In genomic region chr20:50987493-50988210, GRCh38 we compare ENCODE assay signal across 8 cellular contexts. TPM values are rescaled to one million over a fixed set of nuclear protein-coding genes. Genes with fewer than 3 reads are reported as not detected.
DNase-seq lines count a peak whose midpoint lies in the region; ATAC-seq, FAIRE-seq and TF ChIP-seq lines count a peak whose summit lies in the region.

No MANE protein-coding gene starts in this region.

- no peak overlapping the region for H3K4me2 ChIP-seq in H1 (ENCODE audit: insufficient read depth in 1 of 2, low read depth in 2 of 2, low read length in 2 of 2)

- peak; percentile 99 for TF ChIP-seq RAD21 in H1 (IDR thresholded peaks at IDR 0.05 in 1 of 2, conservative IDR thresholded peaks at IDR 0.05 in 1 of 2; ENCODE audit: low read depth in 2 of 2, low read length in 2 of 2)

- H3K79me1 ChIP-seq in H1 (ENCODE audit: low read depth, low read length): no peaks in the 10 kb centered on the region

- H3K23me2 ChIP-seq in H1 (ENCODE audit: low read depth, low read length): 0 out of 2 replicates have a peak, but pooled peaks cover 2% of the 10 kb centered on the region

- H3K14ac ChIP-seq in H1 (ENCODE audit: insufficient read length): no peak overlapping the region

- H3K4me1 ChIP-seq in H1 (replicated peaks in 1 of 4; ENCODE audit: control insufficient read depth in 3 of 4, insufficient read depth in 4 of 4, low read length in 3 of 4) (peaks cover 3 to 17% (median 7%) of the 10 kb centered on the region in 4 experiments; a peak in 6 of 7 replicates), mucosa of descending colon (ENCODE audit: low read depth) (peaks cover 3% of the 10 kb centered on the region)

- H3K4me3 Mint-ChIP-seq in activated CD8-positive, alpha-beta T cell treated with anti-CD3 and anti-CD28 coated beads, Interleukin-2, amount 10 ng/mL, durations not matched to agents 7 days and 5 days: no peak overlapping the region

- no peak for TF ChIP-seq EP300 in H1 (IDR thresholded peaks at IDR 0.05; ENCODE audit: borderline replicate concordance in 1 of 2, low read depth in 2 of 2, low read length in 2 of 2)

- peak overlapping the region; percentile 97; the same call in 1 of the 2 replicates for H2AFZ ChIP-seq in H1 (ENCODE audit: low read length)

- no peaks in the 10 kb centered on the region for H3K9me3 Mint-ChIP-seq in activated CD8-positive, alpha-beta T cell treated with anti-CD3 and anti-CD28 coated beads, Interleukin-2, amount 10 ng/mL, durations not matched to agents 7 days and 5 days (ENCODE audit: insufficient read depth)

- H4K91ac ChIP-seq in H1 (replicated peaks; ENCODE audit: insufficient read length, low read length): no peak overlapping the region

- H2BK15ac ChIP-seq in H1 (ENCODE audit: low read length): no peak overlapping the region

- no peak overlapping the region for H3K18ac ChIP-seq in H1 (ENCODE audit: extremely low read depth, low read length)

- H2BK20ac ChIP-seq in H1 (ENCODE audit: low read length): no peak overlapping the region

- H2BK120ac ChIP-seq in H1 (replicated peaks; ENCODE audit: low read depth, low read length): no peak overlapping the region

- H3K27me3 Mint-ChIP-seq in activated CD8-positive, alpha-beta T cell treated with anti-CD3 and anti-CD28 coated beads, Interleukin-2, amount 10 ng/mL, durations not matched to agents 7 days and 5 days (ENCODE audit: low read depth): peaks cover 13% of the 10 kb centered on the region

- H3K23ac ChIP-seq in H1 (ENCODE audit: insufficient read length): no peak overlapping the region

- DNase-seq in ELR (ENCODE audit: low read depth) (peak; percentile 91), HT1080 (ENCODE audit: low read depth) (peak; percentile 87), NOMO-1 (lab: John Stamatoyannopoulos, UW; ENCODE audit: unreplicated experiment in 2 of 2) (peak; percentile 47 to 74), H1 (ENCODE audit: low read depth in 1 of 2, low spot score in 2 of 2) (peak in 1 of 2 experiments; percentile 83), mucosa of descending colon (peak in 2 of 3 donors; percentile 39 to 88)
- peak; percentile 77 for DNase-seq in activated CD8-positive, alpha-beta T cell treated with anti-CD3 and anti-CD28 coated beads, Interleukin-2, amount 10 ng/mL, durations not matched to agents 7 days and 5 days
- DNase-seq in stimulated activated naive CD4-positive, alpha-beta T cell treated with Interleukin-2 at 50 U/mL for 16 hours (lab: John Stamatoyannopoulos, UW): peak; percentile 26

- CTCF ChIA-PET in activated CD8-positive, alpha-beta T cell treated with anti-CD3 and anti-CD28 coated beads, Interleukin-2, amount 10 ng/mL, durations not matched to agents 7 days and 5 days (lab: Charles Lee): interaction anchor here (0.6 to 3.2 kb wide), 51 partner anchors 9 to 636 kb away, joined by 3 to 87 read pairs (median 4); partner anchors contain the start of genes BCAS4, DPM1, MOCS3 and NFATC2
- CTCF ChIA-PET in H1 (lab: Charles Lee; ENCODE audit: partially characterized antibody): interaction anchor here (0.5 to 14.3 kb wide), 86 partner anchors 9 to 725 kb away, joined by 3 to 245 read pairs (median 4); partner anchors contain the start of gene BCAS4

- no peak overlapping the region for H2BK5ac ChIP-seq in H1 (ENCODE audit: low read depth, low read length)

- POLR2A ChIA-PET in activated CD8-positive, alpha-beta T cell treated with anti-CD3 and anti-CD28 coated beads, Interleukin-2, amount 10 ng/mL, durations not matched to agents 7 days and 5 days (lab: Charles Lee): interaction anchor here (1.5 kb wide), 1 partner anchor 30 kb away, joined by 4 read pairs; the partner anchor contains the start of genes DPM1 and MOCS3
- POLR2A ChIA-PET in H1 (lab: Charles Lee; ENCODE audit: partially characterized antibody): interaction anchor here (0.8 to 1.1 kb wide), 3 partner anchors 56 to 386 kb away, joined by 3 to 5 read pairs (median 4); no protein-coding TSS in a partner anchor

- no peaks in the 10 kb centered on the region for H3K9me3 ChIP-seq in H1 (ENCODE audit: insufficient read depth in 2 of 2, low read depth in 1 of 2, low read length in 1 of 2)
- H3K9me3 ChIP-seq in mucosa of descending colon: no peaks in the 10 kb centered on the region

- no peak overlapping the region for H4K8ac ChIP-seq in H1 (ENCODE audit: extremely low read depth, insufficient read depth, low read length)

- no peaks in the 10 kb centered on the region for H3K4me1 Mint-ChIP-seq in activated CD8-positive, alpha-beta T cell treated with anti-CD3 and anti-CD28 coated beads, Interleukin-2, amount 10 ng/mL, durations not matched to agents 7 days and 5 days (ENCODE audit: low read depth)

- H3K36me3 ChIP-seq in H1 (ENCODE audit: control insufficient read depth in 2 of 4, insufficient read depth in 4 of 4, low read length in 3 of 4) (no peaks in the 10 kb centered on the region), mucosa of descending colon (ENCODE audit: low read depth) (no peaks in the 10 kb centered on the region)

- no peaks in the 10 kb centered on the region for H4K20me1 ChIP-seq in H1 (replicated peaks in 1 of 2; ENCODE audit: control insufficient read depth in 1 of 2, insufficient read depth in 2 of 2, low read length in 2 of 2)

- no peak overlapping the region for H3K4ac ChIP-seq in H1 (replicated peaks; ENCODE audit: insufficient read length, low read depth, low read length)

- H3K9ac ChIP-seq in H1 (replicated peaks in 1 of 4; ENCODE audit: extremely low read depth in 1 of 4, low read depth in 3 of 4, low read length in 3 of 4): no peak overlapping the region

- peak; percentile 85 for ATAC-seq in activated CD8-positive, alpha-beta T cell treated with anti-CD3 and anti-CD28 coated beads, Interleukin-2, amount 10 ng/mL, durations not matched to agents 7 days and 5 days
- ATAC-seq in mucosa of descending colon (peak; percentile 95), GM19328 (IDR thresholded peaks at IDR 0.05; ENCODE audit: unreplicated experiment) (no peak)

- no peak overlapping the region for H3K56ac ChIP-seq in H1 (replicated peaks; ENCODE audit: insufficient read length, low read depth, low read length)

- TF ChIP-seq POLR2A in H1 (IDR thresholded peaks at IDR 0.05; ENCODE audit: control extremely low read depth in 1 of 2, low read depth in 2 of 2, low read length in 2 of 2): no peak

- H4K5ac ChIP-seq in H1 (ENCODE audit: insufficient read length, low read depth, low read length): no peak overlapping the region

- TF ChIP-seq CTCF in H1 (IDR thresholded peaks at IDR 0.05; ENCODE audit: control extremely low read depth in 1 of 3, insufficient read depth in 1 of 3, low read depth in 1 of 3, low read length in 3 of 3) (peak; percentile 46 to 93 (median 85)), mucosa of descending colon (IDR thresholded peaks at IDR 0.05) (peak; percentile 73)

- H2AK5ac ChIP-seq in H1 (ENCODE audit: low read depth, low read length): no peak overlapping the region

- intact Hi-C loops in mucosa of descending colon (cut with DNase I, micrococcal nuclease): loop anchor here (5.0 kb wide), 1 partner anchor 320 kb away; no protein-coding TSS in a partner anchor

- H3K36me3 Mint-ChIP-seq in activated CD8-positive, alpha-beta T cell treated with anti-CD3 and anti-CD28 coated beads, Interleukin-2, amount 10 ng/mL, durations not matched to agents 7 days and 5 days (ENCODE audit: low read depth): no peaks in the 10 kb centered on the region

- H3K27ac Mint-ChIP-seq in activated CD8-positive, alpha-beta T cell treated with anti-CD3 and anti-CD28 coated beads, Interleukin-2, amount 10 ng/mL, durations not matched to agents 7 days and 5 days: no peak overlapping the region

- no peak overlapping the region for H3K27ac ChIP-seq in H1 (ENCODE audit: low read depth, low read length)

- no peak overlapping the region for H2BK12ac ChIP-seq in H1 (ENCODE audit: low read depth, low read length)

- FAIRE-seq in H1 (lab: Jason Lieb, UNC): peak; percentile 39

- WGBS in H1 (ENCODE audit: extremely low coverage in 1 of 2, insufficient coverage in 1 of 2, insufficient read length in 1 of 2, insufficient replicate concordance in 2 of 2, low coverage in 1 of 2, low lambda C conversion rate in 2 of 2, missing lambda C conversion rate in 1 of 2), 2 experiments: 42% methylated on average over 13 of the region's 13 CpGs; no CpG with 5 or more reads in 1 of the 2 experiments

- H3K27me3 ChIP-seq in H1 (replicated peaks in 1 of 4; ENCODE audit: control insufficient read depth in 3 of 4, extremely low read depth in 1 of 4, insufficient read depth in 3 of 4, low read length in 3 of 4): no peaks in the 10 kb centered on the region; a peak in 1 of 7 replicates

- H3K4me3 ChIP-seq in H1 (ENCODE audit: extremely low read depth in 1 of 4, insufficient read depth in 2 of 4, low read depth in 3 of 4, low read length in 4 of 4): no peak overlapping the region
- no peak overlapping the region for H3K4me3 ChIP-seq in mucosa of descending colon

- H3K79me2 ChIP-seq in H1 (ENCODE audit: control insufficient read depth in 1 of 2, insufficient read depth in 2 of 2, low read length in 2 of 2): no peaks in the 10 kb centered on the region

RNA-seq across cellular contexts. Expression of gene MOCS3, which starts 29.0 kb away (rescaled TPM):
- 12.5 and 15.1 TPM in 2 replicates for total RNA-seq in HT1080 (2014; rRNA removed; shearing (Covaris generic))
- polyA plus RNA-seq in HT1080 (2015; cell fraction: cytosol; rRNA removed): 8.1 and 8.4 TPM in 2 replicates
- polyA plus RNA-seq in HT1080 (2015; cell fraction: nucleus; rRNA removed): 7.9 and 8.7 TPM in 2 replicates
- total RNA-seq in activated CD8-positive, alpha-beta T cell treated with anti-CD3 and anti-CD28 coated beads, Interleukin-2, amount 10 ng/mL, durations not matched to agents 7 days and 5 days: 1 to 10 TPM; 4.8 to 5.7 TPM
- total RNA-seq in H1 (2021; fragmentation: NEBNext Ultra II Directional; extraction: Animal tissue kit (Norgen Biotek cat#: 25700)): 6.1 and 6.3 TPM in 2 replicates
- 6.2 and 8.1 TPM in 2 replicates for polyA plus RNA-seq in H1 (2011; rRNA removed)
- 6.4 TPM for polyA plus RNA-seq in H1 (2011; cell fraction: cytosol; rRNA removed)
- 4.9 TPM for polyA plus RNA-seq in H1 (2011; cell fraction: nucleus; rRNA removed)
- polyA plus RNA-seq in H1 (2012, experiment 1 of 2): 2.8 to 4.9 TPM (median 4.3 TPM) in 4 replicates
- polyA plus RNA-seq in H1 (2012, experiment 2 of 2): 4.4 TPM
- polyA plus RNA-seq in H1 (2013, experiment 1 of 2): 3.5 TPM
- polyA plus RNA-seq in H1 (2013, experiment 2 of 2): 3.3 TPM
- polyA minus RNA-seq in H1 (2011; rRNA and poly(A)+ RNA removed): 7.7 and 8.5 TPM in 2 replicates
- 4.9 TPM for polyA minus RNA-seq in H1 (2011; cell fraction: cytosol; rRNA and poly(A)+ RNA removed)
- polyA minus RNA-seq in H1 (2011; cell fraction: nucleus; rRNA and poly(A)+ RNA removed): 7.2 TPM
- 1 to 10 TPM; 4.0 to 4.4 (median 4.4) TPM for total RNA-seq in mucosa of descending colon

RNA-seq across cellular contexts. Expression of gene DPM1, which starts 29.3 kb away (rescaled TPM):
- 146 TPM in 2 replicates for total RNA-seq in HT1080 (2014; rRNA removed; shearing (Covaris generic))
- polyA plus RNA-seq in HT1080 (2015; cell fraction: cytosol; rRNA removed): 139 and 159 TPM in 2 replicates
- 117 and 139 TPM in 2 replicates for polyA plus RNA-seq in HT1080 (2015; cell fraction: nucleus; rRNA removed)
- 10 to 100 TPM; 50.6 to 53.0 TPM for total RNA-seq in activated CD8-positive, alpha-beta T cell treated with anti-CD3 and anti-CD28 coated beads, Interleukin-2, amount 10 ng/mL, durations not matched to agents 7 days and 5 days
- total RNA-seq in H1 (2021; fragmentation: NEBNext Ultra II Directional; extraction: Animal tissue kit (Norgen Biotek cat#: 25700)): 57.0 and 61.1 TPM in 2 replicates
- 21.6 and 42.3 TPM in 2 replicates for polyA plus RNA-seq in H1 (2011; rRNA removed)
- polyA plus RNA-seq in H1 (2011; cell fraction: cytosol; rRNA removed): 60.2 TPM
- 12.3 TPM for polyA plus RNA-seq in H1 (2011; cell fraction: nucleus; rRNA removed)
- polyA plus RNA-seq in H1 (2012, experiment 1 of 2): 44.2 to 56.2 TPM (median 49.1 TPM) in 4 replicates
- polyA plus RNA-seq in H1 (2012, experiment 2 of 2): 19.1 TPM
- polyA plus RNA-seq in H1 (2013, experiment 1 of 2): 52.4 TPM
- polyA plus RNA-seq in H1 (2013, experiment 2 of 2): 53.5 TPM
- polyA minus RNA-seq in H1 (2011; rRNA and poly(A)+ RNA removed): 12.4 and 19.3 TPM in 2 replicates
- polyA minus RNA-seq in H1 (2011; cell fraction: cytosol; rRNA and poly(A)+ RNA removed): 19.7 TPM
- polyA minus RNA-seq in H1 (2011; cell fraction: nucleus; rRNA and poly(A)+ RNA removed): 14.7 TPM
- total RNA-seq in mucosa of descending colon: 10 to 100 TPM; 30.9 to 39.5 (median 32.9) TPM

RNA-seq across cellular contexts. Expression of gene KCNG1, which starts 35.3 kb away (rescaled TPM):
- 56.9 and 65.0 TPM in 2 replicates for total RNA-seq in HT1080 (2014; rRNA removed; shearing (Covaris generic))
- polyA plus RNA-seq in HT1080 (2015; cell fraction: cytosol; rRNA removed): 116 and 147 TPM in 2 replicates
- polyA plus RNA-seq in HT1080 (2015; cell fraction: nucleus; rRNA removed): 96.6 and 99.7 TPM in 2 replicates
- not detected for total RNA-seq in activated CD8-positive, alpha-beta T cell treated with anti-CD3 and anti-CD28 coated beads, Interleukin-2, amount 10 ng/mL, durations not matched to agents 7 days and 5 days
- 16.0 and 17.2 TPM in 2 replicates for total RNA-seq in H1 (2021; fragmentation: NEBNext Ultra II Directional; extraction: Animal tissue kit (Norgen Biotek cat#: 25700))
- polyA plus RNA-seq in H1 (2011; rRNA removed): 18.0 and 35.0 TPM in 2 replicates
- 25.3 TPM for polyA plus RNA-seq in H1 (2011; cell fraction: cytosol; rRNA removed)
- 26.1 TPM for polyA plus RNA-seq in H1 (2011; cell fraction: nucleus; rRNA removed)
- polyA plus RNA-seq in H1 (2012, experiment 1 of 2): 11.0 to 16.0 TPM (median 14.1 TPM) in 4 replicates
- polyA plus RNA-seq in H1 (2012, experiment 2 of 2): 14.4 TPM
- 10.5 TPM for polyA plus RNA-seq in H1 (2013, experiment 1 of 2)
- polyA plus RNA-seq in H1 (2013, experiment 2 of 2): 11.7 TPM
- 8.6 and 12.7 TPM in 2 replicates for polyA minus RNA-seq in H1 (2011; rRNA and poly(A)+ RNA removed)
- polyA minus RNA-seq in H1 (2011; cell fraction: cytosol; rRNA and poly(A)+ RNA removed): 14.5 TPM
- polyA minus RNA-seq in H1 (2011; cell fraction: nucleus; rRNA and poly(A)+ RNA removed): 10.1 TPM
- total RNA-seq in mucosa of descending colon: 10 to 100 TPM in 1 of 3 donors, 1 to 10 TPM in 2; 6.3 to 16.9 (median 7.2) TPM

RNA-seq across cellular contexts. Expression of gene ADNP, which starts 56.4 kb away (rescaled TPM):
- total RNA-seq in HT1080 (2014; rRNA removed; shearing (Covaris generic)): 14.3 and 21.4 TPM in 2 replicates
- 26.5 and 36.3 TPM in 2 replicates for polyA plus RNA-seq in HT1080 (2015; cell fraction: cytosol; rRNA removed)
- 44.4 and 47.6 TPM in 2 replicates for polyA plus RNA-seq in HT1080 (2015; cell fraction: nucleus; rRNA removed)
- total RNA-seq in activated CD8-positive, alpha-beta T cell treated with anti-CD3 and anti-CD28 coated beads, Interleukin-2, amount 10 ng/mL, durations not matched to agents 7 days and 5 days: 10 to 100 TPM; 62.5 to 67.6 TPM
- total RNA-seq in H1 (2021; fragmentation: NEBNext Ultra II Directional; extraction: Animal tissue kit (Norgen Biotek cat#: 25700)): 123 and 129 TPM in 2 replicates
- 21.1 and 31.6 TPM in 2 replicates for polyA plus RNA-seq in H1 (2011; rRNA removed)
- 34.0 TPM for polyA plus RNA-seq in H1 (2011; cell fraction: cytosol; rRNA removed)
- polyA plus RNA-seq in H1 (2011; cell fraction: nucleus; rRNA removed): 35.9 TPM
- polyA plus RNA-seq in H1 (2012, experiment 1 of 2): 72.1 to 113 TPM (median 81.0 TPM) in 4 replicates
- 10.8 TPM for polyA plus RNA-seq in H1 (2012, experiment 2 of 2)
- polyA plus RNA-seq in H1 (2013, experiment 1 of 2): 72.0 TPM
- polyA plus RNA-seq in H1 (2013, experiment 2 of 2): 69.3 TPM
- 69.9 and 98.9 TPM in 2 replicates for polyA minus RNA-seq in H1 (2011; rRNA and poly(A)+ RNA removed)
- 58.9 TPM for polyA minus RNA-seq in H1 (2011; cell fraction: cytosol; rRNA and poly(A)+ RNA removed)
- 74.3 TPM for polyA minus RNA-seq in H1 (2011; cell fraction: nucleus; rRNA and poly(A)+ RNA removed)
- total RNA-seq in mucosa of descending colon: 10 to 100 TPM; 51.3 to 68.6 (median 61.4) TPM

Comparison
In these comparisons a context has a peak if more than half of its experiments do, and no peak if none do; other contexts are left out.
1. RNA of gene KCNG1, which starts 35.3 kb away (total RNA-seq): 56.9 to 65.0 TPM in HT1080, 16.0 to 17.2 TPM in H1 and 6.3 to 16.9 TPM in mucosa of descending colon; not detected in activated CD8-positive, alpha-beta T cell treated with anti-CD3 and anti-CD28 coated beads, Interleukin-2, amount 10 ng/mL, durations not matched to agents 7 days and 5 days; every median in the first group is over 4 times any median in the second.